In the genomic region with DNA sequence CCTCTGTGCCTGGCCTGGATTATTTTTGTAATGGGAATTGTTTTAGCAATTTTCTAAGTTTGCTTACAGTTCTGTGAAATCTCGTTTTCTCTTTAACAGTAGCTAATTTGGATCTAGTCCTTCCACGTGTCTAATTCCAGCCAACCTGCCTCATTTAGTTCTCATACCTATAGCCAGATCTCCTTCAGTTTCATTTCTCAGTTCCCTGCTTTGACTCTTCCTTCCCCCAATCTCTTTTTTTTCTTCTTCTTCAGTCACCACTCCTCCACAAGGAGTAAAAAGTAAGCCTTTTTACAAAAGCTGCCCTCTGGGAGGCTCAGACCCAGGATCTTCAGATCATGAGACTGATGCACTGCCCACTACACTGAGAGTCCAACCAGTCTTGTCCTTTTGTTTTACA, we compare ENCODE assay signal across 12 cellular contexts. TPM values are rescaled to one million over a fixed set of nuclear protein-coding genes. Genes with fewer than 3 reads are reported as not detected.
DNase-seq lines count a peak whose midpoint lies in the region; TF ChIP-seq lines count a peak whose summit lies in the region.
"Had no signal": no experiment of that assay in that cellular context is flagged by ENCODE, and none has a peak within 500 bp of the region (broad histone marks: within the 10 kb centered on the region; RNA-seq: fewer than 3 reads in every experiment).

No MANE protein-coding gene starts in this region.

- CTCF ChIA-PET in mammary epithelial cell (lab: Charles Lee; ENCODE audit: low non-redundant PET): no interaction called here

- peaks cover 24% of the 10 kb centered on the region for H3K36me3 Mint-ChIP-seq in T-helper 2 cell treated with Interferon-gamma antibody and Interleukin-4, amounts not matched to agents 5 μg/mL and 100 μg/mL, for 36 hours (ENCODE audit: low read depth)

- in situ Hi-C loops in mammary epithelial cell (cut with MboI; ENCODE audit: low sequenced_read_pairs in 2 of 2): loop anchor here (5.0 to 25.0 kb wide), 2 partner anchors 75 to 245 kb away; partner anchors contain the start of genes BCL2L2 (in 1 of the 2), PABPN1 (in 1 of the 2) and PPP1R3E (in 1 of the 2)

- H3K27ac Mint-ChIP-seq in T-helper 2 cell treated with Interferon-gamma antibody and Interleukin-4, amounts not matched to agents 5 μg/mL and 100 μg/mL, for 36 hours: peak overlapping the region; percentile 72

- peaks cover 27% of the 10 kb centered on the region for H3K4me1 Mint-ChIP-seq in T-helper 2 cell treated with Interferon-gamma antibody and Interleukin-4, amounts not matched to agents 5 μg/mL and 100 μg/mL, for 36 hours (ENCODE audit: low read depth)

- dilution Hi-C loops in mammary epithelial cell (cut with HindIII; ENCODE audit: low sequenced_read_pairs): no loop called here

- H3K4me3 Mint-ChIP-seq in T-helper 2 cell treated with Interferon-gamma antibody and Interleukin-4, amounts not matched to agents 5 μg/mL and 100 μg/mL, for 36 hours: peak overlapping the region; percentile 77

- H3K27ac ChIP-seq in mammary epithelial cell (ENCODE audit: insufficient read depth, low read depth, low read length) (no peak overlapping the region), parathyroid adenoma (peak overlapping the region; percentile 97)

- H3K27me3 ChIP-seq in mammary epithelial cell (ENCODE audit: insufficient read depth, low read length) (no peaks in the 10 kb centered on the region), parathyroid adenoma (ENCODE audit: control insufficient read depth, insufficient read depth, low read length) (no peaks in the 10 kb centered on the region)
- H3K27me3 ChIP-seq: right atrium auricular region had no signal

- H3K36me3 ChIP-seq in mammary epithelial cell (ENCODE audit: insufficient read depth, low read length) (peaks cover 16% of the 10 kb centered on the region), parathyroid adenoma (ENCODE audit: control insufficient read depth, insufficient read depth, low read length) (no peaks in the 10 kb centered on the region)

- H3K9me3 Mint-ChIP-seq in T-helper 2 cell treated with Interferon-gamma antibody and Interleukin-4, amounts not matched to agents 5 μg/mL and 100 μg/mL, for 36 hours: no peaks in the 10 kb centered on the region

- H3K4me1 ChIP-seq in mammary epithelial cell (ENCODE audit: insufficient read depth, low read length) (peaks cover 23% of the 10 kb centered on the region), parathyroid adenoma (peaks cover 7% of the 10 kb centered on the region)

- intact Hi-C loops in mammary epithelial cell (cut with micrococcal nuclease): no loop called here

- H3K4me3 ChIP-seq in NB4 (ENCODE audit: low read depth, low read length) (peak overlapping the region; percentile 85), mammary epithelial cell (replicated peaks in 1 of 3; ENCODE audit: insufficient read depth in 1 of 3, low read depth in 2 of 3, low read length in 3 of 3) (no peak overlapping the region), parathyroid adenoma (ENCODE audit: low read depth, low read length) (no peak overlapping the region)

- no TSS peak for BruUV-seq in mammary epithelial cell (replicated peaks; lab: Mats Ljungman, UMichigan)

- H4K20me1 ChIP-seq in mammary epithelial cell (ENCODE audit: insufficient read depth, low read length): no peaks in the 10 kb centered on the region

- no peaks in the 10 kb centered on the region for H3K9me3 ChIP-seq in mammary epithelial cell (replicated peaks; ENCODE audit: insufficient read depth, low read length)
- no peaks in the 10 kb centered on the region for H3K9me3 ChIP-seq in parathyroid adenoma (ENCODE audit: control insufficient read depth, low read length)
- H3K9me3 ChIP-seq: right atrium auricular region had no signal

- H2AFZ ChIP-seq in mammary epithelial cell (ENCODE audit: low read depth, low read length) (no peak overlapping the region), parathyroid adenoma (no peak overlapping the region)

- TF ChIP-seq CTCF in NB4 (IDR thresholded peaks at IDR 0.05; ENCODE audit: low read depth, low read length) (no peak), mammary epithelial cell (conservative IDR thresholded peaks at IDR 0.05 in 1 of 2, IDR thresholded peaks at IDR 0.05 in 1 of 2; ENCODE audit: extremely low read depth in 1 of 2, insufficient read depth in 1 of 2, low read depth in 1 of 2, low read length in 2 of 2) (no peak), parathyroid adenoma (IDR thresholded peaks at IDR 0.05) (no peak)

- H3K4me2 ChIP-seq in mammary epithelial cell (ENCODE audit: insufficient read depth, low read depth, low read length): peak overlapping the region; percentile 94
- no peak overlapping the region for H3K4me2 ChIP-seq in parathyroid adenoma (ENCODE audit: low read length)

- H3K9ac ChIP-seq in mammary epithelial cell (ENCODE audit: insufficient read depth, low read length) (no peak overlapping the region), parathyroid adenoma (no peak overlapping the region)

- WGBS in mammary epithelial cell (ENCODE audit: low coverage, missing lambda C conversion rate): 4% methylated on average over 2 of the region's 2 CpGs

- DNase-seq in T-helper 2 cell treated with Interferon-gamma antibody and Interleukin-4, amounts not matched to agents 5 μg/mL and 100 μg/mL, for 36 hours (ENCODE audit: low spot score): no peak
- DNase-seq in T-helper 2 cell (no peak), NB4 (ENCODE audit: low read depth) (no peak), mammary epithelial cell (no peak), NCI-H2227 (lab: John Stamatoyannopoulos, UW; ENCODE audit: unreplicated experiment) (no peak), NCI-H128 (lab: John Stamatoyannopoulos, UW; ENCODE audit: unreplicated experiment) (no peak), epidermal melanocyte (ENCODE audit: insufficient read length, low spot score) (no peak)
- DNase-seq: activated effector memory CD4-positive, alpha-beta T cell treated with anti-CD3 and anti-CD28 coated beads, Interleukin-2, amount 50 U/mL, for 16 hours; kidney glomerular epithelial cell; NCI-H1694 treated with DMSO at 0.1 percent for 48 hours had no signal

- no peak for TF ChIP-seq POLR2A in NB4 (IDR thresholded peaks at IDR 0.05; ENCODE audit: extremely low read depth, insufficient read length)

- H3K27me3 Mint-ChIP-seq in T-helper 2 cell treated with Interferon-gamma antibody and Interleukin-4, amounts not matched to agents 5 μg/mL and 100 μg/mL, for 36 hours (ENCODE audit: low read depth): no peaks in the 10 kb centered on the region

- H3K79me2 ChIP-seq in mammary epithelial cell (ENCODE audit: insufficient read depth, low read length): peaks cover 25% of the 10 kb centered on the region
- no peaks in the 10 kb centered on the region for H3K79me2 ChIP-seq in parathyroid adenoma

RNA-seq across cellular contexts. Expression of gene THTPA, which starts 1.4 kb away (rescaled TPM):
- 10 to 100 TPM; 10.7 to 10.8 TPM for total RNA-seq in mammary epithelial cell
- 6.5 TPM for polyA plus RNA-seq in mammary epithelial cell
- polyA minus RNA-seq in mammary epithelial cell: 30.6 TPM

RNA-seq across cellular contexts. Expression of gene ZFHX2, which starts 6.0 kb away (rescaled TPM):
- total RNA-seq in mammary epithelial cell: 1 to 10 TPM in 1 of 2 donors, under 1 TPM in 1; 0.17 to 1.7 TPM
- 0.06 TPM for polyA plus RNA-seq in mammary epithelial cell
- 0.88 TPM for polyA minus RNA-seq in mammary epithelial cell

RNA-seq across cellular contexts. Expression of gene AP1G2, which starts 10.1 kb away (rescaled TPM):
- 100 to 1,000 TPM in 1 of 2 donors, 10 to 100 TPM in 1; 54.7 to 132 TPM for total RNA-seq in mammary epithelial cell
- 129 TPM for polyA plus RNA-seq in mammary epithelial cell
- polyA minus RNA-seq in mammary epithelial cell: 144 TPM

RNA-seq across cellular contexts. Expression of gene JPH4, which starts 21.1 kb away (rescaled TPM):
- under 1 TPM in 1 of 2 donors, not detected in 1; 0.16 TPM for total RNA-seq in mammary epithelial cell
- 0.01 TPM for polyA plus RNA-seq in mammary epithelial cell
- polyA minus RNA-seq in mammary epithelial cell: not detected
